ENCODE assay signal across 25 cellular contexts in genomic region chr4:14742054-14742453, GRCh38.
"Had no signal": no experiment of that assay in that cellular context is flagged by ENCODE, and none has a peak within 500 bp of the region (broad histone marks: within the 10 kb centered on the region; RNA-seq: fewer than 3 reads in every experiment).

No MANE protein-coding gene starts in this region.

- H3K9ac ChIP-seq: SK-N-SH had no signal

- ATAC-seq: activated CD4-positive, alpha-beta T cell treated with anti-CD3 and anti-CD28 coated beads for 36 hours; activated CD4-positive, CD25-positive, alpha-beta regulatory T cell treated with anti-CD3 and anti-CD28 coated beads, Interleukin-2, amount 50 U/mL, for 24 hours; activated CD8-positive, alpha-beta T cell treated with anti-CD3 and anti-CD28 coated beads, Interleukin-2, amount 10 ng/mL, durations not matched to agents 7 days and 5 days; activated naive CD4-positive, alpha-beta T cell treated with anti-CD3 and anti-CD28 coated beads, Interleukin-2, amount 50 U/mL, for 72 hours; body of pancreas; K562; Panc1; WTC11 had no signal

- DNase-seq: activated CD4-positive, alpha-beta T cell treated with anti-CD3 and anti-CD28 coated beads for 36 hours; activated CD4-positive, alpha-beta T cell treated with anti-CD3 and anti-CD28 coated beads, Interleukin-2, amount 10 ng/mL, durations not matched to agents 7 days and 5 days; activated CD4-positive, alpha-beta T cell treated with anti-CD3 and anti-CD28 coated beads, Interleukin-2, amount 50 U/mL, for 48 hours; activated CD8-positive, alpha-beta T cell treated with anti-CD3 and anti-CD28 coated beads, Interleukin-2, amount 10 ng/mL, durations not matched to agents 7 days and 5 days; activated gamma-delta T cell; activated naive CD4-positive, alpha-beta T cell treated with anti-CD3 and anti-CD28 coated beads for 36 hours; activated T-cell treated with anti-CD3 and anti-CD28 coated beads, Interleukin-2, amount 50 U/mL, for 24 hours; adrenal gland; body of pancreas; NCI-H1092 treated with DMSO at 0.1 percent for 48 hours; NCI-H1417 treated with DMSO at 0.1 percent for 48 hours; NCI-H187 treated with DMSO at 0.1 percent for 48 hours; NCI-H2171 treated with DMSO at 0.1 percent for 48 hours; NCI-H226; NCI-H524; NCI-H69; SHP77; SJCRH30; SK-N-SH had no signal

- H3K4me3 ChIP-seq: adrenal gland, body of pancreas, breast epithelium, K562, SJCRH30 had no signal

- H3K27me3 ChIP-seq: adrenal gland, body of pancreas, breast epithelium had no signal

- H3K36me3 ChIP-seq: adrenal gland, breast epithelium, SJCRH30 had no signal

- H3K9me3 ChIP-seq: adrenal gland, body of pancreas, breast epithelium, SJCRH30, SK-N-SH had no signal

- H3K4me1 ChIP-seq: adrenal gland, body of pancreas, breast epithelium, SJCRH30 had no signal

- H3K27ac ChIP-seq: adrenal gland, body of pancreas, breast epithelium, SJCRH30 had no signal
